1 cellular context compared by ENCODE assay signal in genomic region chr2:131491469-131491836, GRCh38.
A peak's percentile ranks its signal among the peaks of the same experiment; 100 is the strongest.
TF ChIP-seq lines count a peak whose summit lies in the region.

No MANE protein-coding gene starts in this region.

TF ChIP-seq in A549, 52 proteins besides CTCF, POLR2A, EP300 and RAD21:
- peak; percentile 17; the same call in 1 of the 2 replicates for TF ChIP-seq MAX (IDR thresholded peaks at IDR 0.05)
TF ChIP-seq in A549: peak in this region for 1; not testable (repeated sequence) for 51.
